Comparison of ENCODE assay signal across 12 cellular contexts in genomic region chr15:60804986-60805949, GRCh38.
DNase-seq lines count a peak whose midpoint lies in the region; FAIRE-seq and TF ChIP-seq lines count a peak whose summit lies in the region.
"Had no signal": no experiment of that assay in that cellular context is flagged by ENCODE, and none has a peak within 500 bp of the region (broad histone marks: within the 10 kb centered on the region; RNA-seq: fewer than 3 reads in every experiment).

No MANE protein-coding gene starts in this region.

- CTCF ChIA-PET in SK-N-SH (lab: Yijun Ruan, JAX): interaction anchor here (1.0 to 1.4 kb wide), 2 partner anchors 100 to 111 kb away, joined by 3 to 4 read pairs; no protein-coding TSS in a partner anchor

- no peaks in the 10 kb centered on the region for H3K9me3 ChIP-seq in SK-N-SH
- H3K9me3 ChIP-seq: right lobe of liver had no signal

- POLR2A ChIA-PET in SK-N-SH (lab: Yijun Ruan, JAX): no interaction called here

- no peak overlapping the region for H3K27ac ChIP-seq in SK-N-SH (ENCODE audit: low read depth in 2 of 2, low read length in 1 of 2)
- H3K27ac ChIP-seq: right lobe of liver, VCaP had no signal

- H3K79me2 ChIP-seq in SK-N-SH (ENCODE audit: insufficient read depth): no peaks in the 10 kb centered on the region

- TF ChIP-seq EP300 in SK-N-SH (IDR thresholded peaks at IDR 0.05; ENCODE audit: borderline replicate concordance in 1 of 2, low read depth in 1 of 2, low read length in 1 of 2): no peak

- no peaks in the 10 kb centered on the region for H4K20me1 ChIP-seq in SK-N-SH (ENCODE audit: insufficient read depth)

- no peak for FAIRE-seq in GM12891 (lab: Jason Lieb, UNC)

- H3K4me1 Mint-ChIP-seq in activated T-cell treated with anti-CD3 and anti-CD28 coated beads, Interleukin-2, amount 50 U/mL, for 24 hours (ENCODE audit: low read depth): peaks cover 83% of the 10 kb centered on the region

- no peak overlapping the region for H3K9ac ChIP-seq in SK-N-SH

- H3K4me3 ChIP-seq in fibroblast of pulmonary artery (replicated peaks; ENCODE audit: low read depth, low read length): no peak overlapping the region
- H3K4me3 ChIP-seq in SK-N-SH (ENCODE audit: low read depth in 2 of 2, low read length in 1 of 2): no peak overlapping the region
- H3K4me3 ChIP-seq: right lobe of liver had no signal

- DNase-seq in HT1080 (ENCODE audit: low read depth): peak; percentile 92
- DNase-seq in RPMI7951 (ENCODE audit: low read depth): peak; percentile 75
- DNase-seq in fibroblast of pulmonary artery (ENCODE audit: low read depth): peak; percentile 82
- peak; percentile 97 for DNase-seq in pulmonary artery endothelial cell (ENCODE audit: low read depth, low spot score)
- DNase-seq in GM12891 (ENCODE audit: insufficient read length, low spot score): no peak
- DNase-seq in activated T-cell treated with anti-CD3 and anti-CD28 coated beads, Interleukin-2, amount 50 U/mL, for 24 hours: no peak
- DNase-seq in SK-N-SH: no peak
- no peak for DNase-seq in mucosa of gallbladder (ENCODE audit: low spot score)
- DNase-seq: NCI-H524; right lobe of liver; stimulated activated naive CD4-positive, alpha-beta T cell had no signal

- H3K4me3 Mint-ChIP-seq in activated T-cell treated with anti-CD3 and anti-CD28 coated beads, Interleukin-2, amount 50 U/mL, for 24 hours: no peak overlapping the region

- TF ChIP-seq CTCF in fibroblast of pulmonary artery (IDR thresholded peaks at IDR 0.05; ENCODE audit: low read length, missing control alignments): no peak
- TF ChIP-seq CTCF in SK-N-SH (IDR thresholded peaks at IDR 0.05): no peak

- H3K9me2 ChIP-seq in SK-N-SH: no peaks in the 10 kb centered on the region

- H2AFZ ChIP-seq in SK-N-SH (ENCODE audit: low read depth): no peak overlapping the region

- H3K4me1 ChIP-seq in SK-N-SH (ENCODE audit: control insufficient read depth in 1 of 2, insufficient read depth in 2 of 2, low read depth in 1 of 2, low read length in 1 of 2): peaks cover 0 to 3% of the 10 kb centered on the region in 2 experiments; a peak in 1 of 4 replicates

- H3K9me3 Mint-ChIP-seq in activated T-cell treated with anti-CD3 and anti-CD28 coated beads, Interleukin-2, amount 50 U/mL, for 24 hours: no peaks in the 10 kb centered on the region

- no peaks in the 10 kb centered on the region for H3K36me3 ChIP-seq in SK-N-SH (replicated peaks in 1 of 2; ENCODE audit: control insufficient read depth in 1 of 2, insufficient read depth in 2 of 2, low read length in 1 of 2)
- H3K36me3 ChIP-seq: right lobe of liver had no signal

- no peak for TF ChIP-seq RAD21 in SK-N-SH (IDR thresholded peaks at IDR 0.05; ENCODE audit: low read length)

- no peak for TF ChIP-seq POLR2A in GM12891 (IDR thresholded peaks at IDR 0.05; ENCODE audit: low read depth, low read length)

- H3K27me3 Mint-ChIP-seq in activated T-cell treated with anti-CD3 and anti-CD28 coated beads, Interleukin-2, amount 50 U/mL, for 24 hours: no peaks in the 10 kb centered on the region

- no peak overlapping the region for H3K27ac Mint-ChIP-seq in activated T-cell treated with anti-CD3 and anti-CD28 coated beads, Interleukin-2, amount 50 U/mL, for 24 hours

- no peaks in the 10 kb centered on the region for H3F3A ChIP-seq in SK-N-SH (replicated peaks; ENCODE audit: insufficient read depth)

- no peak overlapping the region for H3K4me2 ChIP-seq in SK-N-SH

- no peaks in the 10 kb centered on the region for H3K27me3 ChIP-seq in SK-N-SH (ENCODE audit: insufficient read depth)
- H3K27me3 ChIP-seq: right lobe of liver had no signal

- 59% methylated on average over 5 of the region's 5 CpGs for WGBS in SK-N-SH (ENCODE audit: low lambda C conversion rate)

- no peaks in the 10 kb centered on the region for H3K36me3 Mint-ChIP-seq in activated T-cell treated with anti-CD3 and anti-CD28 coated beads, Interleukin-2, amount 50 U/mL, for 24 hours (ENCODE audit: low read depth)

TF ChIP-seq in GM12891, 5 proteins besides CTCF, POLR2A, EP300 and RAD21:
- no peak for TF ChIP-seq TAF1 (IDR thresholded peaks at IDR 0.05; ENCODE audit: low read depth, low read length)
- no peak for TF ChIP-seq SPI1 (IDR thresholded peaks at IDR 0.05; ENCODE audit: low read depth, low read length)
- no peak for TF ChIP-seq POLR2AphosphoS5 (IDR thresholded peaks at IDR 0.05; ENCODE audit: low read depth, low read length)
- no peak for TF ChIP-seq PAX5 (IDR thresholded peaks at IDR 0.05; ENCODE audit: insufficient read depth, low read length, severe bottlenecking)

TF ChIP-seq in SK-N-SH, 30 proteins besides CTCF, POLR2A, EP300 and RAD21:
- no peak for TF ChIP-seq PBX3 (IDR thresholded peaks at IDR 0.05)
- TF ChIP-seq, protein P1, sequence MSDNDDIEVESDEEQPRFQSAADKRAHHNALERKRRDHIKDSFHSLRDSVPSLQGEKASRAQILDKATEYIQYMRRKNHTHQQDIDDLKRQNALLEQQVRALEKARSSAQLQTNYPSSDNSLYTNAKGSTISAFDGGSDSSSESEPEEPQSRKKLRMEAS (IDR thresholded peaks at IDR 0.05; ENCODE audit: low read depth): no peak
- no peak for TF ChIP-seq RXRA (IDR thresholded peaks at IDR 0.05; ENCODE audit: borderline replicate concordance, low read depth)
- TF ChIP-seq USF1 (IDR thresholded peaks at IDR 0.05; ENCODE audit: borderline replicate concordance, low read depth): no peak
- TF ChIP-seq TCF12 (IDR thresholded peaks at IDR 0.05): no peak
- TF ChIP-seq RCOR1 (IDR thresholded peaks at IDR 0.05; ENCODE audit: low read length): no peak
- no peak for TF ChIP-seq TAF1 (IDR thresholded peaks at IDR 0.05; ENCODE audit: borderline replicate concordance, low read depth, low read length)
- TF ChIP-seq TEAD4 (IDR thresholded peaks at IDR 0.05; ENCODE audit: borderline replicate concordance, insufficient read depth): no peak

Comparison
In these comparisons a context has a peak if more than half of its experiments do, and no peak if none do; other contexts are left out.
1. DNase-seq: peak in HT1080 (single experiment), RPMI7951 (single experiment), fibroblast of pulmonary artery (single experiment) and pulmonary artery endothelial cell (single experiment); none in GM12891 (single experiment), activated T-cell treated with anti-CD3 and anti-CD28 coated beads, Interleukin-2, amount 50 U/mL, for 24 hours (single experiment), SK-N-SH (single experiment) and mucosa of gallbladder (single experiment).